Comparison of ENCODE assay signal across 1 cellular context in the genomic region with DNA sequence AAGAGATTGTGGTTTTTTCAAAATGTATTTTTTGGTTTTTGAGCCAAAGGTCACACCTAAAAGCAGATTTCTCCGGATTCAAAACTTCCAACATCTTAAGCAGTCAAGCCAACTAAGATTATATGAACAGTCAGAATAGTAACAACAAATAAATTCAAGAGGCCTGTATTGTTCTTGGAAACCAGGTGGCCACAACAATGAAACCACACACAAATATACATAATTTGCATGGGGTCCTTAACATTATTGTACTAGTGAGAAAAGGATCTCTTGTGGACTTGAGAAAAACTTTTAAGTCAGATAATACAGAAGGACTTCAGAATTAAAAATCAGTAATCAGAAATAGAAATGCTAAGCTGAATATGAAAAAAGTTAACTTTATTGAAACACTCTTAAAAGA.
TF ChIP-seq lines count a peak whose summit lies in the region.

No MANE protein-coding gene starts in this region.

TF ChIP-seq in K562, 482 proteins besides CTCF, POLR2A, EP300 and RAD21 (continued from another document):
- TF ChIP-seq ZBTB40 (IDR thresholded peaks at IDR 0.05) (peak; percentile 24; the same call in 1 of the 2 replicates), ZBTB40 (CRISPR knock-in tag; IDR thresholded peaks at IDR 0.05) (no peak), CHD4 (IDR thresholded peaks at IDR 0.05; ENCODE audit: insufficient read depth, insufficient replicate concordance, low read depth, low read length, poor library complexity, severe bottlenecking) (no peak), RBFOX2 (IDR thresholded peaks at IDR 0.05; ENCODE audit: low read depth, low read length) (no peak)
TF ChIP-seq in K562: peak in this region for 1.
